23 cellular contexts compared by ENCODE assay signal in genomic region chr13:33583398-33583797, GRCh38.
"Had no signal": no experiment of that assay in that cellular context is flagged by ENCODE, and none has a peak within 500 bp of the region (broad histone marks: within the 10 kb centered on the region; RNA-seq: fewer than 3 reads in every experiment).

No MANE protein-coding gene starts in this region.

- H3K27me3 ChIP-seq: Peyer's patch, SJCRH30 had no signal

- H2AFZ ChIP-seq: PC-9 had no signal

- H3K4me3 ChIP-seq: PC-9, Peyer's patch, SJCRH30 had no signal

- DNase-seq: KBM-7, NCI-H1092, NCI-H1105 treated with DMSO at 0.1 percent for 48 hours, NCI-H1417 treated with DMSO at 0.1 percent for 48 hours, NCI-H146, NCI-H1694 treated with DMSO at 0.1 percent for 48 hours, NCI-H1930, NCI-H2081, NCI-H2171, NCI-H226, NCI-H446, NCI-H510A, NCI-H524 treated with DMSO at 0.1 percent for 48 hours, NCI-H69, NCI-H774, OCI-M1, PC-9, Peyer's patch, SHP77 treated with DMSO at 0.1 percent for 48 hours, SJCRH30 had no signal

- ATAC-seq: Right ventricle myocardium inferior, SK-N-SH treated with all-trans-retinoic acid at 6 μM for 48 hours had no signal

- H3K4me2 ChIP-seq: PC-9 had no signal

- H3K27ac ChIP-seq: HL-60, PC-9, Peyer's patch, SJCRH30 had no signal

- H3K9me3 ChIP-seq: Peyer's patch, SJCRH30 had no signal

- H3K36me3 ChIP-seq: Peyer's patch, SJCRH30 had no signal

- H3K4me1 ChIP-seq: Peyer's patch, SJCRH30 had no signal
